ENCODE assay signal across 12 cellular contexts in genomic region chr10:49309691-49310371, GRCh38. TPM values are rescaled to one million over a fixed set of nuclear protein-coding genes. Genes with fewer than 3 reads are reported as not detected.
DNase-seq lines count a peak whose midpoint lies in the region; ATAC-seq, FAIRE-seq and TF ChIP-seq lines count a peak whose summit lies in the region.
"Had no signal": no experiment of that assay in that cellular context is flagged by ENCODE, and none has a peak within 500 bp of the region (broad histone marks: within the 10 kb centered on the region; RNA-seq: fewer than 3 reads in every experiment).

No MANE protein-coding gene starts in this region.

- peaks cover 13% of the 10 kb centered on the region for H3K4me1 ChIP-seq in GM12878 (ENCODE audit: control insufficient read depth, insufficient read depth, low read length)
- peaks cover 4% of the 10 kb centered on the region for H3K4me1 ChIP-seq in upper lobe of right lung
- H3K4me1 ChIP-seq in esophagus muscularis mucosa = peaks cover 0 to 14% (median 0%) of the 10 kb centered on the region in 4 donors
- H3K4me1 ChIP-seq: tibial artery had no signal

- RAD21 ChIA-PET in GM12878 (lab: Charles Lee; ENCODE audit: unreplicated experiment) = no interaction called here

- SMC1A ChIA-PET in GM12878 (lab: Charles Lee; ENCODE audit: uncharacterized antibody, unreplicated experiment) = no interaction called here

- BruUV-seq in GM12878 (replicated peaks; lab: Mats Ljungman, UMichigan) = no TSS peak

- POLR2A ChIA-PET in GM12878 (lab: Charles Lee) = no interaction called here

- H3K9me3 ChIP-seq in GM12878 (replicated peaks; ENCODE audit: control insufficient read depth, insufficient read depth, low read length) (no peaks in the 10 kb centered on the region; the same call in 2 of the 3 replicates), upper lobe of right lung (no peaks in the 10 kb centered on the region), esophagus muscularis mucosa (peaks cover 0 to 4% (median 0%) of the 10 kb centered on the region in 4 donors)
- H3K9me3 ChIP-seq: right atrium auricular region, tibial artery had no signal

- H3K9ac ChIP-seq in GM12878 (ENCODE audit: control insufficient read depth, insufficient read depth, low read length) = no peak overlapping the region

- CTCF ChIA-PET in GM12878 (lab: Yijun Ruan, JAX) = no interaction called here

- H3K4me3 ChIP-seq in GM12878 (no peak overlapping the region), upper lobe of right lung (no peak overlapping the region), esophagus muscularis mucosa (no peak overlapping the region)
- H3K4me3 ChIP-seq: right atrium auricular region, tibial artery had no signal

- no peak for DNase-seq in left ventricle myocardium superior
- DNase-seq in Right ventricle myocardium inferior (ENCODE audit: missing footprints) = no peak
- peak; percentile 35 to 40 for DNase-seq in Kasumi-1 (lab: John Stamatoyannopoulos, UW)
- DNase-seq in GM12878 (ENCODE audit: low read depth, low spot score) = peak; percentile 41
- DNase-seq in upper lobe of right lung = peak; percentile 40
- no peak for DNase-seq in esophagus muscularis mucosa (ENCODE audit: extremely low spot score)
- DNase-seq: AML-193 had no signal

- H3K27ac ChIP-seq in GM12878 (ENCODE audit: control insufficient read depth, insufficient read depth) (no peak overlapping the region), upper lobe of right lung (peak overlapping the region; percentile 19), esophagus muscularis mucosa (replicated peaks in 1 of 4) (no peak overlapping the region)
- H3K27ac ChIP-seq: right atrium auricular region, tibial artery had no signal

- H3K27me3 ChIP-seq in GM12878 (replicated peaks in 1 of 2; ENCODE audit: control insufficient read depth in 2 of 2, insufficient read depth in 2 of 2, low read length in 1 of 2) (no peaks in the 10 kb centered on the region; a peak in 1 of 4 replicates), upper lobe of right lung (no peaks in the 10 kb centered on the region), esophagus muscularis mucosa (peaks cover 0 to 2% (median 0%) of the 10 kb centered on the region in 4 donors)
- H3K27me3 ChIP-seq: right atrium auricular region, tibial artery had no signal

- TF ChIP-seq EP300 in GM12878 (IDR thresholded peaks at IDR 0.05; ENCODE audit: borderline replicate concordance in 1 of 2, control insufficient read depth in 1 of 2, low read depth in 2 of 2, low read length in 2 of 2) (no peak), esophagus muscularis mucosa (IDR thresholded peaks at IDR 0.05) (no peak)

- H2AFZ ChIP-seq in GM12878 (ENCODE audit: control insufficient read depth, low read depth, low read length) = no peak overlapping the region

- no peaks in the 10 kb centered on the region for H4K20me1 ChIP-seq in GM12878 (ENCODE audit: control insufficient read depth, insufficient read depth)

- FAIRE-seq in GM12878 (lab: Jason Lieb, UNC) = no peak
- FAIRE-seq: bronchial epithelial cell had no signal

- TF ChIP-seq CTCF in GM12878 (IDR thresholded peaks at IDR 0.05 in 2 of 3, conservative IDR thresholded peaks at IDR 0.05 in 1 of 3; ENCODE audit: control insufficient read depth in 2 of 3, extremely low read depth in 1 of 3, insufficient read depth in 1 of 3, low read depth in 3 of 3, low read length in 3 of 3) (no peak), upper lobe of right lung (IDR thresholded peaks at IDR 0.05) (no peak), esophagus muscularis mucosa (IDR thresholded peaks at IDR 0.05) (no peak)

- TF ChIP-seq RAD21 in GM12878 (IDR thresholded peaks at IDR 0.05; ENCODE audit: insufficient read depth, low read depth, low read length) = no peak

- 28% methylated on average over 8 of the region's 8 CpGs for WGBS in GM12878 (ENCODE audit: insufficient coverage, insufficient replicate concordance, low lambda C conversion rate, missing lambda C conversion rate)
- WGBS in esophagus muscularis mucosa = 78% methylated on average over 7 of the region's 8 CpGs

- in situ Hi-C loops in GM12878 (cut with MboI) = no loop called here

- TF ChIP-seq POLR2A in GM12878 (IDR thresholded peaks at IDR 0.05; ENCODE audit: low read depth, low read length) = no peak
- no peak for TF ChIP-seq POLR2A in esophagus muscularis mucosa (IDR thresholded peaks at IDR 0.05; ENCODE audit: low read depth)

- H3K79me2 ChIP-seq in GM12878 (ENCODE audit: control insufficient read depth, insufficient read depth, low read length) = no peaks in the 10 kb centered on the region

- intact Hi-C loops in left ventricle myocardium superior (cut with micrococcal nuclease) (no loop called here), Right ventricle myocardium inferior (cut with DNase I) (no loop called here), GM12878 (cut with micrococcal nuclease; ENCODE audit: unreplicated experiment) (loop anchor here (10.0 kb wide), 1 partner anchor 205 kb away; no protein-coding TSS in a partner anchor), upper lobe of right lung (cut with DNase I) (no loop called here), esophagus muscularis mucosa (cut with DNase I) (no loop called here)

- H3K36me3 ChIP-seq in GM12878 (ENCODE audit: control insufficient read depth in 2 of 2, insufficient read depth in 2 of 2, low read length in 1 of 2) (no peaks in the 10 kb centered on the region), upper lobe of right lung (no peaks in the 10 kb centered on the region), esophagus muscularis mucosa (peaks cover 0 to 11% (median 0%) of the 10 kb centered on the region in 4 donors)
- H3K36me3 ChIP-seq: tibial artery had no signal

- ATAC-seq in left ventricle myocardium superior (peak; percentile 5), Right ventricle myocardium inferior (no peak), GM12878 (peak; percentile 77), upper lobe of right lung (peak; percentile 44), HG03159 (IDR thresholded peaks at IDR 0.05; ENCODE audit: unreplicated experiment) (no peak), GM18520 (IDR thresholded peaks at IDR 0.05; ENCODE audit: unreplicated experiment) (no peak)

- peak overlapping the region; percentile 19 for H3K4me2 ChIP-seq in GM12878 (ENCODE audit: control insufficient read depth, insufficient read depth)

TF ChIP-seq in GM12878, 131 proteins besides CTCF, POLR2A, EP300 and RAD21 (continues in another document):
- TF ChIP-seq MTA2 (IDR thresholded peaks at IDR 0.05; ENCODE audit: low read depth) (peak; percentile 58), ZNF622 (IDR thresholded peaks at IDR 0.05) (no peak)
- TF ChIP-seq, protein P1, sequence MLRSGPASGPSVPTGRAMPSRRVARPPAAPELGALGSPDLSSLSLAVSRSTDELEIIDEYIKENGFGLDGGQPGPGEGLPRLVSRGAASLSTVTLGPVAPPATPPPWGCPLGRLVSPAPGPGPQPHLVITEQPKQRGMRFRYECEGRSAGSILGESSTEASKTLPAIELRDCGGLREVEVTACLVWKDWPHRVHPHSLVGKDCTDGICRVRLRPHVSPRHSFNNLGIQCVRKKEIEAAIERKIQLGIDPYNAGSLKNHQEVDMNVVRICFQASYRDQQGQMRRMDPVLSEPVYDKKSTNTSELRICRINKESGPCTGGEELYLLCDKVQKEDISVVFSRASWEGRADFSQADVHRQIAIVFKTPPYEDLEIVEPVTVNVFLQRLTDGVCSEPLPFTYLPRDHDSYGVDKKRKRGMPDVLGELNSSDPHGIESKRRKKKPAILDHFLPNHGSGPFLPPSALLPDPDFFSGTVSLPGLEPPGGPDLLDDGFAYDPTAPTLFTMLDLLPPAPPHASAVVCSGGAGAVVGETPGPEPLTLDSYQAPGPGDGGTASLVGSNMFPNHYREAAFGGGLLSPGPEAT (IDR thresholded peaks at IDR 0.05; ENCODE audit: low read depth) = no peak
- TF ChIP-seq, protein P2, sequence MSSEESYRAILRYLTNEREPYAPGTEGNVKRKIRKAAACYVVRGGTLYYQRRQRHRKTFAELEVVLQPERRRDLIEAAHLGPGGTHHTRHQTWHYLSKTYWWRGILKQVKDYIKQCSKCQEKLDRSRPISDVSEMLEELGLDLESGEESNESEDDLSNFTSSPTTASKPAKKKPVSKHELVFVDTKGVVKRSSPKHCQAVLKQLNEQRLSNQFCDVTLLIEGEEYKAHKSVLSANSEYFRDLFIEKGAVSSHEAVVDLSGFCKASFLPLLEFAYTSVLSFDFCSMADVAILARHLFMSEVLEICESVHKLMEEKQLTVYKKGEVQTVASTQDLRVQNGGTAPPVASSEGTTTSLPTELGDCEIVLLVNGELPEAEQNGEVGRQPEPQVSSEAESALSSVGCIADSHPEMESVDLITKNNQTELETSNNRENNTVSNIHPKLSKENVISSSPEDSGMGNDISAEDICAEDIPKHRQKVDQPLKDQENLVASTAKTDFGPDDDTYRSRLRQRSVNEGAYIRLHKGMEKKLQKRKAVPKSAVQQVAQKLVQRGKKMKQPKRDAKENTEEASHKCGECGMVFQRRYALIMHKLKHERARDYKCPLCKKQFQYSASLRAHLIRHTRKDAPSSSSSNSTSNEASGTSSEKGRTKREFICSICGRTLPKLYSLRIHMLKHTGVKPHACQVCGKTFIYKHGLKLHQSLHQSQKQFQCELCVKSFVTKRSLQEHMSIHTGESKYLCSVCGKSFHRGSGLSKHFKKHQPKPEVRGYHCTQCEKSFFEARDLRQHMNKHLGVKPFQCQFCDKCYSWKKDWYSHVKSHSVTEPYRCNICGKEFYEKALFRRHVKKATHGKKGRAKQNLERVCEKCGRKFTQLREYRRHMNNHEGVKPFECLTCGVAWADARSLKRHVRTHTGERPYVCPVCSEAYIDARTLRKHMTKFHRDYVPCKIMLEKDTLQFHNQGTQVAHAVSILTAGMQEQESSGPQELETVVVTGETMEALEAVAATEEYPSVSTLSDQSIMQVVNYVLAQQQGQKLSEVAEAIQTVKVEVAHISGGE (CRISPR knock-in tag; IDR thresholded peaks at IDR 0.05) = no peak

RNA-seq across cellular contexts. Expression of gene C10orf71, which starts 10.9 kb away (rescaled TPM):
- total RNA-seq in left ventricle myocardium superior (126 TPM), Right ventricle myocardium inferior (108 TPM), GM12878 (2014; rRNA removed) (not detected in 2 replicates), GM12878 (2014; rRNA removed; fragmentation: Illumina TruSeq; extraction: Trizol) (not detected in 2 replicates), GM12878 (2021) (not detected in 2 replicates), upper lobe of right lung (not detected), esophagus muscularis mucosa (under 1 TPM in 2 of 4 donors, not detected in 2; 0.06 to 0.42 TPM)
- total RNA-seq in GM12878 (2013; cell fraction: nucleolus; rRNA removed) = not detected in 2 replicates
- polyA plus RNA-seq in GM12878 (2011; ENCODE audit: low read depth) = not detected
- polyA plus RNA-seq in GM12878 (2011; rRNA removed) (not detected in 2 replicates), GM12878 (2014; fragmentation: Illumina TruSeq; extraction: Trizol) (not detected in 2 replicates), GM12878 (2014; fragmentation: Nextera tagmentation; extraction: Ambion mirVana) (not detected), GM12878 (2014; rRNA removed) (not detected in 2 replicates), GM12878 (2016; fragmentation: Nextera tagmentation; extraction: Ambion mirVana) (not detected)
- polyA plus RNA-seq in GM12878 (2011; cell fraction: cytosol; rRNA removed) = not detected in 2 replicates
- polyA plus RNA-seq in GM12878 (2011; cell fraction: nucleus; rRNA removed) = not detected in 2 replicates
- polyA plus RNA-seq in GM12878 (2012) = not detected in 2 replicates
- not detected in 2 replicates for polyA minus RNA-seq in GM12878 (2011; rRNA and poly(A)+ RNA removed)
- polyA minus RNA-seq in GM12878 (2011; cell fraction: cytosol; rRNA and poly(A)+ RNA removed) = not detected in 2 replicates
- not detected in 2 replicates for polyA minus RNA-seq in GM12878 (2011; cell fraction: nucleus; rRNA and poly(A)+ RNA removed)
- total RNA-seq: bronchial epithelial cell had no signal

Comparison
In these comparisons a context has a peak if more than half of its experiments do, and no peak if none do; other contexts are left out.
1. ATAC-seq: peak in left ventricle myocardium superior (single experiment), GM12878 (single experiment) and upper lobe of right lung (single experiment); none in Right ventricle myocardium inferior (single experiment), HG03159 (single experiment) and GM18520 (single experiment).
2. DNase-seq: peak in Kasumi-1 (2 of 2), GM12878 (single experiment) and upper lobe of right lung (single experiment); none in left ventricle myocardium superior (single experiment), Right ventricle myocardium inferior (single experiment) and esophagus muscularis mucosa (single experiment).
3. RNA of gene C10orf71, which starts 10.9 kb away (total RNA-seq): 126 TPM in left ventricle myocardium superior (single experiment) and 108 TPM in Right ventricle myocardium inferior (single experiment); 0.06 to 0.42 TPM in esophagus muscularis mucosa, not detected in GM12878 and not detected in upper lobe of right lung (single experiment); every median in the first group is over 10 times any median in the second.